Comparison of ENCODE assay signal across 1 cellular context in genomic region chr12:1668833-1669543, GRCh38.
TF ChIP-seq lines count a peak whose summit lies in the region.

No MANE protein-coding gene starts in this region.

TF ChIP-seq in HepG2, 621 proteins besides CTCF, POLR2A, EP300 and RAD21 (continued from another document and continues in another):
- TF ChIP-seq RERE (CRISPR knock-in tag; IDR thresholded peaks at IDR 0.05; ENCODE audit: low read depth) (no peak), SRY (CRISPR knock-in tag; IDR thresholded peaks at IDR 0.05) (no peak), ZNF30 (CRISPR knock-in tag; IDR thresholded peaks at IDR 0.05) (no peak), ZBTB20 (CRISPR knock-in tag; IDR thresholded peaks at IDR 0.05; ENCODE audit: borderline replicate concordance, low read depth) (no peak), ZMAT3 (CRISPR knock-in tag; conservative IDR thresholded peaks at IDR 0.05) (0 out of 2 replicates have a peak, but pooled peaks have one; percentile 44), PRMT3 (CRISPR knock-in tag; IDR thresholded peaks at IDR 0.05; ENCODE audit: borderline replicate concordance, low read depth) (no peak), ZNF839 (CRISPR knock-in tag; IDR thresholded peaks at IDR 0.05; ENCODE audit: borderline replicate concordance) (no peak), ZNF768 (CRISPR knock-in tag; IDR thresholded peaks at IDR 0.05) (no peak), BCLAF1 (IDR thresholded peaks at IDR 0.05) (no peak), ZNF329 (CRISPR knock-in tag; IDR thresholded peaks at IDR 0.05; ENCODE audit: low read depth) (no peak), ELK4 (CRISPR knock-in tag; IDR thresholded peaks at IDR 0.05; ENCODE audit: borderline replicate concordance) (no peak), ZNF773 (CRISPR knock-in tag; IDR thresholded peaks at IDR 0.05; ENCODE audit: borderline replicate concordance) (no peak), ZNF432 (CRISPR knock-in tag; IDR thresholded peaks at IDR 0.05; ENCODE audit: borderline replicate concordance) (no peak), SMARCC2 (IDR thresholded peaks at IDR 0.05) (no peak), ZNF326 (CRISPR knock-in tag; IDR thresholded peaks at IDR 0.05; ENCODE audit: borderline replicate concordance) (no peak), TFDP1 (CRISPR knock-in tag; IDR thresholded peaks at IDR 0.05; ENCODE audit: borderline replicate concordance) (no peak), ZNF510 (CRISPR knock-in tag; IDR thresholded peaks at IDR 0.05; ENCODE audit: low read depth) (no peak), ZNF468 (CRISPR knock-in tag; IDR thresholded peaks at IDR 0.05) (no peak), PRDM15 (CRISPR knock-in tag; IDR thresholded peaks at IDR 0.05) (no peak), CBX1 (IDR thresholded peaks at IDR 0.05; ENCODE audit: low read depth) (no peak), ONECUT2 (CRISPR knock-in tag; IDR thresholded peaks at IDR 0.05) (no peak), FOSL2 (CRISPR knock-in tag; IDR thresholded peaks at IDR 0.05) (no peak; the same call in 1 of the 2 replicates), ZNF143 (CRISPR knock-in tag; IDR thresholded peaks at IDR 0.05) (0 out of 2 replicates have a peak, but pooled peaks have one; percentile 27), EZH2 (conservative IDR thresholded peaks at IDR 0.05; ENCODE audit: low read depth, low read length) (no peak), ELF4 (CRISPR knock-in tag; IDR thresholded peaks at IDR 0.05; ENCODE audit: borderline replicate concordance) (no peak), KLF15 (CRISPR knock-in tag; IDR thresholded peaks at IDR 0.05; ENCODE audit: borderline replicate concordance) (no peak), AHR (CRISPR knock-in tag; IDR thresholded peaks at IDR 0.05) (no peak), UBTF (CRISPR knock-in tag; IDR thresholded peaks at IDR 0.05) (no peak), MEIS1 (CRISPR knock-in tag; IDR thresholded peaks at IDR 0.05; ENCODE audit: borderline replicate concordance) (no peak), ZNF496 (CRISPR knock-in tag; IDR thresholded peaks at IDR 0.05; ENCODE audit: insufficient replicate concordance) (no peak), ZMAT5 (CRISPR knock-in tag; IDR thresholded peaks at IDR 0.05; ENCODE audit: borderline replicate concordance, low read depth) (no peak), BRF2 (CRISPR knock-in tag; IDR thresholded peaks at IDR 0.05) (no peak), EEA1 (CRISPR knock-in tag; IDR thresholded peaks at IDR 0.05; ENCODE audit: borderline replicate concordance) (no peak), SCMH1 (CRISPR knock-in tag; IDR thresholded peaks at IDR 0.05; ENCODE audit: borderline replicate concordance) (no peak), BCL6 (CRISPR knock-in tag; IDR thresholded peaks at IDR 0.05) (peak; percentile 99), ZBTB44 (CRISPR knock-in tag; IDR thresholded peaks at IDR 0.05) (no peak), JUNB (CRISPR knock-in tag; IDR thresholded peaks at IDR 0.05; ENCODE audit: borderline replicate concordance) (no peak), ZNF691 (CRISPR knock-in tag; IDR thresholded peaks at IDR 0.05; ENCODE audit: borderline replicate concordance, low read depth) (peak; percentile 26; the same call in 1 of the 2 replicates), SRSF9 (IDR thresholded peaks at IDR 0.05; ENCODE audit: borderline replicate concordance, insufficient read depth, low read depth, low read length, poor library complexity, severe bottlenecking) (no peak), ZNF234 (CRISPR knock-in tag; conservative IDR thresholded peaks at IDR 0.05) (no peak), NFKB2 (CRISPR knock-in tag; IDR thresholded peaks at IDR 0.05; ENCODE audit: borderline replicate concordance) (peak; percentile 45; the same call in 1 of the 2 replicates), HDAC1 (CRISPR knock-in tag; IDR thresholded peaks at IDR 0.05) (peak; percentile 80)
